1 cellular context compared by ENCODE assay signal in the genomic region with DNA sequence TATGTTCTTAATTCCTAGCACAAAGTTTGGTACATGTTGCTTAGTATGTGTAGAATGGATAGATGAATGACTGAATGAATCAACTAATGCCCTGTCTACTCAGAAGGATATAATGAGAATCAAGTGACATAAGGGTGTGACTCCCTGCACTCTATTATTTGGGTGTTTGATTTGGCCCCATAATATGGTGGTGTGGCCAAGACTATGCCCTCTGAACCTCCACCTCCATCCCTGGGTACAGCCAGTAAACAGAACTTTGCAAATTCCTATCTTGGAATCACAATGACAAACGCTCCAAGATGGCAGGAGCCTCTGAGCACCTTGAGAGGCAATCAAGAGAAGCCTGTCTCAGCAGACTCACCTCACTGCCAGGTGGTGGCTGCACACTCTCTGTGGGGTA.
TF ChIP-seq lines count a peak whose summit lies in the region.

No MANE protein-coding gene starts in this region.

TF ChIP-seq in A549, 52 proteins besides CTCF, POLR2A, EP300 and RAD21 (continued from another document):
- TF ChIP-seq FOSB (CRISPR knock-in tag; IDR thresholded peaks at IDR 0.05): no peak
- no peak for TF ChIP-seq SMC3 (IDR thresholded peaks at IDR 0.05)
